25 cellular contexts compared by ENCODE assay signal in genomic region chr11:34080609-34081008, GRCh38. TPM values are rescaled to one million over a fixed set of nuclear protein-coding genes. Genes with fewer than 3 reads are reported as not detected.
DNase-seq lines count a peak whose midpoint lies in the region; ATAC-seq, FAIRE-seq and TF ChIP-seq lines count a peak whose summit lies in the region.
"Had no signal": no experiment of that assay in that cellular context is flagged by ENCODE, and none has a peak within 500 bp of the region (broad histone marks: within the 10 kb centered on the region; RNA-seq: fewer than 3 reads in every experiment).

No MANE protein-coding gene starts in this region.

- H3K27ac ChIP-seq in upper lobe of right lung (no peak overlapping the region), Peyer's patch (no peak overlapping the region)
- H3K27ac ChIP-seq: BLaER1, SJCRH30 had no signal

- no peak for TF ChIP-seq POLR2A in GM12891 (IDR thresholded peaks at IDR 0.05; ENCODE audit: low read depth, low read length)
- no peak for TF ChIP-seq POLR2A in Peyer's patch (IDR thresholded peaks at IDR 0.05)

- FAIRE-seq in GM12891 (lab: Jason Lieb, UNC): peak; percentile 20
- FAIRE-seq: D721Med had no signal

- H3K36me3 ChIP-seq in upper lobe of right lung (peaks cover 100% of the 10 kb centered on the region), Peyer's patch (peaks cover 0 to 98% (median 5%) of the 10 kb centered on the region in 3 donors)

- no peak for ATAC-seq in activated T-cell treated with anti-CD3 and anti-CD28 coated beads, Interleukin-2, amount 50 U/mL, for 4 hours
- ATAC-seq in upper lobe of right lung: peak; percentile 74
- ATAC-seq: GM23338, PC-3, Right ventricle myocardium inferior had no signal

- H3K27ac Mint-ChIP-seq in activated T-cell treated with anti-CD3 and anti-CD28 coated beads, Interleukin-2, amount 50 U/mL, for 24 hours: peak overlapping the region; percentile 67
- peak overlapping the region; percentile 31 for H3K27ac Mint-ChIP-seq in glutamatergic neuron (ENCODE audit: unreplicated experiment)
- H3K27ac Mint-ChIP-seq: GM23338, H9 had no signal

- H3K27me3 Mint-ChIP-seq in activated T-cell treated with anti-CD3 and anti-CD28 coated beads, Interleukin-2, amount 50 U/mL, for 24 hours: no peaks in the 10 kb centered on the region
- H3K27me3 Mint-ChIP-seq in activated T-cell treated with anti-CD3 and anti-CD28 coated beads, Interleukin-2, amount 50 U/mL, for 4 hours (ENCODE audit: low read depth): no peaks in the 10 kb centered on the region
- H3K27me3 Mint-ChIP-seq in glutamatergic neuron (ENCODE audit: unreplicated experiment): peaks cover 2% of the 10 kb centered on the region
- H3K27me3 Mint-ChIP-seq: CD4-positive, CD25-positive, alpha-beta regulatory T cell had no signal

- no peak overlapping the region for H3K4me3 Mint-ChIP-seq in activated T-cell treated with anti-CD3 and anti-CD28 coated beads, Interleukin-2, amount 50 U/mL, for 24 hours
- H3K4me3 Mint-ChIP-seq in activated T-cell treated with anti-CD3 and anti-CD28 coated beads, Interleukin-2, amount 50 U/mL, for 4 hours: no peak overlapping the region
- no peak overlapping the region for H3K4me3 Mint-ChIP-seq in glutamatergic neuron (ENCODE audit: unreplicated experiment)
- H3K4me3 Mint-ChIP-seq: CD4-positive, CD25-positive, alpha-beta regulatory T cell; GM23338; H9 had no signal

- intact Hi-C loops in upper lobe of right lung (cut with DNase I): no loop called here

- peaks cover 26% of the 10 kb centered on the region for H3K4me1 Mint-ChIP-seq in activated T-cell treated with anti-CD3 and anti-CD28 coated beads, Interleukin-2, amount 50 U/mL, for 24 hours (ENCODE audit: low read depth)
- H3K4me1 Mint-ChIP-seq in activated T-cell treated with anti-CD3 and anti-CD28 coated beads, Interleukin-2, amount 50 U/mL, for 4 hours (ENCODE audit: low read depth): peaks cover 11% of the 10 kb centered on the region
- no peaks in the 10 kb centered on the region for H3K4me1 Mint-ChIP-seq in glutamatergic neuron (ENCODE audit: low read depth, unreplicated experiment)
- H3K4me1 Mint-ChIP-seq: GM23338, H9 had no signal

- H3K4me3 ChIP-seq in upper lobe of right lung: no peak overlapping the region
- H3K4me3 ChIP-seq in Peyer's patch: no peak overlapping the region
- H3K4me3 ChIP-seq: BLaER1, GM23338, SJCRH30 had no signal

- peaks cover 95% of the 10 kb centered on the region for H3K36me3 Mint-ChIP-seq in activated T-cell treated with anti-CD3 and anti-CD28 coated beads, Interleukin-2, amount 50 U/mL, for 24 hours (ENCODE audit: low read depth)
- peaks cover 43% of the 10 kb centered on the region for H3K36me3 Mint-ChIP-seq in activated T-cell treated with anti-CD3 and anti-CD28 coated beads, Interleukin-2, amount 50 U/mL, for 4 hours (ENCODE audit: insufficient read depth)
- H3K36me3 Mint-ChIP-seq in glutamatergic neuron (ENCODE audit: unreplicated experiment): no peaks in the 10 kb centered on the region

- H3K9me3 Mint-ChIP-seq in activated T-cell treated with anti-CD3 and anti-CD28 coated beads, Interleukin-2, amount 50 U/mL, for 24 hours: no peaks in the 10 kb centered on the region
- no peaks in the 10 kb centered on the region for H3K9me3 Mint-ChIP-seq in activated T-cell treated with anti-CD3 and anti-CD28 coated beads, Interleukin-2, amount 50 U/mL, for 4 hours
- peaks cover 4% of the 10 kb centered on the region for H3K9me3 Mint-ChIP-seq in glutamatergic neuron (ENCODE audit: unreplicated experiment)
- H3K9me3 Mint-ChIP-seq: CD4-positive, CD25-positive, alpha-beta regulatory T cell; GM23338; H9 had no signal

- H3K27me3 ChIP-seq in upper lobe of right lung: no peaks in the 10 kb centered on the region
- no peaks in the 10 kb centered on the region for H3K27me3 ChIP-seq in Peyer's patch
- H3K27me3 ChIP-seq: BLaER1, SJCRH30 had no signal

- H3K9me3 ChIP-seq in upper lobe of right lung (no peaks in the 10 kb centered on the region), Peyer's patch (no peaks in the 10 kb centered on the region)
- H3K9me3 ChIP-seq: BLaER1, SJCRH30 had no signal

- no peak for DNase-seq in activated T-cell treated with anti-CD3 and anti-CD28 coated beads, Interleukin-2, amount 50 U/mL, for 24 hours
- no peak for DNase-seq in activated T-cell treated with anti-CD3 and anti-CD28 coated beads, Interleukin-2, amount 50 U/mL, for 4 hours
- DNase-seq in GM12891 (ENCODE audit: insufficient read length, low spot score) (no peak), glutamatergic neuron (no peak), upper lobe of right lung (no peak), hepatic stellate cell (ENCODE audit: low spot score) (no peak), Peyer's patch (no peak)
- DNase-seq: CD4-positive, CD25-positive, alpha-beta regulatory T cell; H9; KBM-7; MV-4-11; NCI-H1105; NCI-H1436 treated with DMSO at 0.1 percent for 48 hours; NCI-H1930; NCI-H2107; NCI-H446; NCI-H524 treated with DMSO at 0.1 percent for 48 hours; NCI-H774; NK-92 treated with Interleukin-12 subunit alpha and Interleukin-12 subunit beta, amount 100 ng/mL, for 24 hours; PC-3; SJCRH30 had no signal

- H3K4me1 ChIP-seq in upper lobe of right lung (no peaks in the 10 kb centered on the region), Peyer's patch (no peaks in the 10 kb centered on the region)
- H3K4me1 ChIP-seq: SJCRH30 had no signal

- no peak for TF ChIP-seq CTCF in glutamatergic neuron (IDR thresholded peaks at IDR 0.05; ENCODE audit: partially characterized antibody, unreplicated experiment)
- no peak for TF ChIP-seq CTCF in upper lobe of right lung (IDR thresholded peaks at IDR 0.05)
- TF ChIP-seq CTCF in Peyer's patch (IDR thresholded peaks at IDR 0.05): no peak

TF ChIP-seq in GM12891, 5 proteins besides CTCF, POLR2A, EP300 and RAD21:
- TF ChIP-seq POU2F2 (IDR thresholded peaks at IDR 0.05; ENCODE audit: low read depth, low read length) (no peak), PAX5 (IDR thresholded peaks at IDR 0.05; ENCODE audit: insufficient read depth, low read length, severe bottlenecking) (no peak), TAF1 (IDR thresholded peaks at IDR 0.05; ENCODE audit: low read depth, low read length) (no peak)

RNA-seq across cellular contexts. Expression of gene NAT10, which starts 24.8 kb away (rescaled TPM):
- total RNA-seq in activated T-cell treated with anti-CD3 and anti-CD28 coated beads, Interleukin-2, amount 50 U/mL, for 4 hours: 100 to 1,000 TPM; 203 to 213 (median 213) TPM
- 54.5 TPM for polyA plus RNA-seq in GM12891 (2012; ENCODE audit: low read depth, missing spikeins)
- 35.3 TPM for total RNA-seq in glutamatergic neuron (ENCODE audit: unreplicated experiment)
- total RNA-seq in upper lobe of right lung: 42.9 TPM
- 10 to 100 TPM; 13.3 to 56.9 (median 24.2) TPM for total RNA-seq in Peyer's patch

RNA-seq across cellular contexts. Expression of gene CAPRIN1, which starts 29.1 kb away (rescaled TPM):
- total RNA-seq in activated T-cell treated with anti-CD3 and anti-CD28 coated beads, Interleukin-2, amount 50 U/mL, for 4 hours: 100 to 1,000 TPM; 315 to 356 (median 341) TPM
- 110 TPM for polyA plus RNA-seq in GM12891 (2012; ENCODE audit: low read depth, missing spikeins)
- 356 TPM for total RNA-seq in glutamatergic neuron (ENCODE audit: unreplicated experiment)
- total RNA-seq in upper lobe of right lung: 164 TPM
- total RNA-seq in Peyer's patch: 100 to 1,000 TPM; 107 to 158 (median 142) TPM
